In the genomic region with DNA sequence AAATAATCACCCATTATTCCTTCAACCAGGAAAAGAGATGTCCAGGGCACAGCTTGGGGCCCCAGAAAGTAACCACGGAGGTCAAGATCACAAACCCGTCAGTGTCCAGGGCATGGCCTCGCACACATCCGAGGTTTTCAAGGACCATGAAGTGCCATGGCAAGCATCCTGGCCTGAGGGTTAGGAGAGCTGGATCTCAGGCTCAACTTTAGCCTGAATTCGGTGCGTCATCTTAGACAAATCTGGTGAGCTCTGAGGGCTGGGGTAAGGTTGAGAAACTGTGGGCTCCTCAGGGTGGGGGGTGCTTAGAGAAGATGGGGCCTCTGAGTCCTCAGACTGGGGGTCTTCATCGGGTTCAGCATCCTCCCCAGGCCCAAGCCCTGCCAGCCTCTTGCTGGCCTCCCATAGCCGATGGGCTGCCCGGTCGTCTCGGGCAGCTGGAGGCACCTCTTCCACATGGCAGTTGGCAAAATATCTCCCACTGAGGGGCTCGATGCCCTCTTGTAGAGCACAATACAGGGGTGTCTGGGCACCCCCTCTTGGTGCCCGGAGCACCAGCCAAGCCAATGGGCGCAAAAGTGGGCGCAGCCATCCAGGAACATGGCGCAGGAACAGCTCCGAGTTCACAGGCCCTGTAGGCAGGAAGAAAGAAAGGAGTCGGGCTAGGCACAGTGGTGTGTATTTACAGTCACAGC, we compare ENCODE assay signal across 9 cellular contexts. TPM values are rescaled to one million over a fixed set of nuclear protein-coding genes. Genes with fewer than 3 reads are reported as not detected.
DNase-seq lines count a peak whose midpoint lies in the region; ATAC-seq and TF ChIP-seq lines count a peak whose summit lies in the region.
"Had no signal": no experiment of that assay in that cellular context is flagged by ENCODE, and none has a peak within 500 bp of the region (broad histone marks: within the 10 kb centered on the region; RNA-seq: fewer than 3 reads in every experiment).

No MANE protein-coding gene starts in this region.

- DNase-seq in cardiac muscle cell (ENCODE audit: low read depth in 1 of 2, low spot score in 1 of 2), result no peak
- no peak for DNase-seq in right cardiac atrium
- peak in 1 of 2 donors; percentile 58 for DNase-seq in ascending aorta (ENCODE audit: low spot score in 2 of 2)
- no peak for DNase-seq in mesothelial cell of epicardium (ENCODE audit: low spot score in 2 of 2, unreplicated experiment in 2 of 2)
- peak; percentile 54 for DNase-seq in upper lobe of right lung
- DNase-seq in midbrain (lab: John Stamatoyannopoulos, UW), result no peak
- no peak for DNase-seq in SK-N-DZ (ENCODE audit: low spot score)
- DNase-seq in cerebellar cortex (ENCODE audit: low spot score), result no peak

- H3K36me3 ChIP-seq in cardiac muscle cell, result no peaks in the 10 kb centered on the region
- no peaks in the 10 kb centered on the region for H3K36me3 ChIP-seq in ascending aorta
- H3K36me3 ChIP-seq in upper lobe of right lung, result no peaks in the 10 kb centered on the region

- no peak for TF ChIP-seq CTCF in cardiac muscle cell (IDR thresholded peaks at IDR 0.05; ENCODE audit: low read depth, low read length)
- TF ChIP-seq CTCF in ascending aorta (IDR thresholded peaks at IDR 0.05), result no peak
- no peak for TF ChIP-seq CTCF in mesothelial cell of epicardium (IDR thresholded peaks at IDR 0.05; ENCODE audit: unreplicated experiment)
- no peak for TF ChIP-seq CTCF in upper lobe of right lung (IDR thresholded peaks at IDR 0.05)

- H3K9me3 Mint-ChIP-seq in mesothelial cell of epicardium, result no peaks in the 10 kb centered on the region

- H3K4me3 ChIP-seq in cardiac muscle cell (no peak overlapping the region), right cardiac atrium (ENCODE audit: low read length) (no peak overlapping the region), ascending aorta (peak overlapping the region; percentile 63 to 87), upper lobe of right lung (peak overlapping the region; percentile 89)

- intact Hi-C loops in right cardiac atrium (cut with DNase I), result loop anchor here in 2 of 4 donors (5.0 to 10.0 kb wide), 2 partner anchors 56 to 134 kb away; a partner anchor contains a TSS
- intact Hi-C loops in ascending aorta (cut with DNase I), result loop anchor here (5.0 kb wide), 2 partner anchors 136 to 171 kb away; a partner anchor contains a TSS
- intact Hi-C loops in upper lobe of right lung (cut with DNase I), result no loop called here

- peaks cover 28% of the 10 kb centered on the region for H3K4me1 Mint-ChIP-seq in mesothelial cell of epicardium

- no peaks in the 10 kb centered on the region for H3K36me3 Mint-ChIP-seq in mesothelial cell of epicardium

- H3K9me3 ChIP-seq in cardiac muscle cell (ENCODE audit: low read depth), result no peaks in the 10 kb centered on the region
- no peaks in the 10 kb centered on the region for H3K9me3 ChIP-seq in right cardiac atrium (ENCODE audit: control insufficient read depth, low read length)
- H3K9me3 ChIP-seq in ascending aorta, result no peaks in the 10 kb centered on the region
- H3K9me3 ChIP-seq in upper lobe of right lung, result no peaks in the 10 kb centered on the region
- H3K9me3 ChIP-seq: mucosa of descending colon had no signal

- ATAC-seq in right cardiac atrium (no peak), upper lobe of right lung (no peak)

- peak overlapping the region; percentile 74 for H3K27ac ChIP-seq in cardiac muscle cell
- H3K27ac ChIP-seq in right cardiac atrium (ENCODE audit: low read length), result no peak overlapping the region
- H3K27ac ChIP-seq in ascending aorta, result peak overlapping the region; percentile 93 to 95
- peak overlapping the region; percentile 98 for H3K27ac ChIP-seq in upper lobe of right lung

- no peak overlapping the region for H3K27ac Mint-ChIP-seq in mesothelial cell of epicardium

- peak overlapping the region; percentile 87 for H3K4me3 Mint-ChIP-seq in mesothelial cell of epicardium

- H3K4me1 ChIP-seq in cardiac muscle cell (ENCODE audit: low read depth), result peaks cover 12% of the 10 kb centered on the region
- peaks cover 2% of the 10 kb centered on the region for H3K4me1 ChIP-seq in right cardiac atrium (ENCODE audit: control insufficient read depth, insufficient read depth, low read length)
- H3K4me1 ChIP-seq in ascending aorta, result peaks cover 0 to 35% of the 10 kb centered on the region in 2 donors
- H3K4me1 ChIP-seq in upper lobe of right lung, result peaks cover 41% of the 10 kb centered on the region

- WGBS in right cardiac atrium, result 85% methylated on average over 18 of the region's 18 CpGs

- H3K27me3 ChIP-seq in cardiac muscle cell (no peaks in the 10 kb centered on the region), right cardiac atrium (ENCODE audit: control insufficient read depth, insufficient read depth) (no peaks in the 10 kb centered on the region), ascending aorta (no peaks in the 10 kb centered on the region), upper lobe of right lung (no peaks in the 10 kb centered on the region)

- no peaks in the 10 kb centered on the region for H3K27me3 Mint-ChIP-seq in mesothelial cell of epicardium (ENCODE audit: low read depth)

RNA-seq across cellular contexts. Expression of a gene that starts 0.9 kb away (rescaled TPM):
- total RNA-seq in cardiac muscle cell (102 and 110 TPM in 2 replicates), right cardiac atrium (10 to 100 TPM; 70.5 to 89.4 (median 79.4) TPM), ascending aorta (72.4 TPM), mesothelial cell of epicardium (74.4 to 85.4 TPM (median 79.4 TPM) in 3 replicates), upper lobe of right lung (157 TPM)
- polyA plus RNA-seq in cardiac muscle cell (145 and 158 TPM in 2 replicates), right cardiac atrium (45.1 TPM)
- 67.0 and 68.9 TPM in 2 replicates for polyA plus RNA-seq in SK-N-DZ (2014; cell fraction: cytosol; rRNA removed)
- 61.8 and 62.1 TPM in 2 replicates for polyA plus RNA-seq in SK-N-DZ (2014; cell fraction: nucleus; rRNA removed)

RNA-seq across cellular contexts. Expression of a gene that starts 4.5 kb away (rescaled TPM):
- 40.9 and 44.6 TPM in 2 replicates for total RNA-seq in cardiac muscle cell
- polyA plus RNA-seq in cardiac muscle cell, result 28.1 and 35.4 TPM in 2 replicates
- 1 to 10 TPM; 2.1 to 3.3 (median 2.5) TPM for total RNA-seq in right cardiac atrium
- 2.3 TPM for polyA plus RNA-seq in right cardiac atrium
- total RNA-seq in ascending aorta, result 16.5 TPM
- 10.3 to 12.4 TPM (median 12.1 TPM) in 3 replicates for total RNA-seq in mesothelial cell of epicardium
- 12.8 TPM for total RNA-seq in upper lobe of right lung
- 81.8 and 86.0 TPM in 2 replicates for polyA plus RNA-seq in SK-N-DZ (2014; cell fraction: cytosol; rRNA removed)
- 57.3 and 58.1 TPM in 2 replicates for polyA plus RNA-seq in SK-N-DZ (2014; cell fraction: nucleus; rRNA removed)

RNA-seq across cellular contexts. Expression of a gene that starts 43.6 kb away (rescaled TPM):
- total RNA-seq in cardiac muscle cell, result 32.3 and 44.3 TPM in 2 replicates
- 75.2 and 77.1 TPM in 2 replicates for polyA plus RNA-seq in cardiac muscle cell
- 10 to 100 TPM; 25.9 to 30.1 (median 28.3) TPM for total RNA-seq in right cardiac atrium
- polyA plus RNA-seq in right cardiac atrium, result 29.3 TPM
- 5.7 TPM for total RNA-seq in ascending aorta
- total RNA-seq in mesothelial cell of epicardium, result 37.4 to 43.4 TPM (median 38.4 TPM) in 3 replicates
- total RNA-seq in upper lobe of right lung, result 24.4 TPM
- polyA plus RNA-seq in SK-N-DZ (2014; cell fraction: cytosol; rRNA removed), result 65.6 and 92.8 TPM in 2 replicates
- polyA plus RNA-seq in SK-N-DZ (2014; cell fraction: nucleus; rRNA removed), result 75.0 and 114 TPM in 2 replicates

RNA-seq across cellular contexts. Expression of a gene that starts 52.9 kb away (rescaled TPM):
- total RNA-seq in cardiac muscle cell, result 45.6 and 46.1 TPM in 2 replicates
- 11.6 and 17.9 TPM in 2 replicates for polyA plus RNA-seq in cardiac muscle cell
- total RNA-seq in right cardiac atrium, result 10 to 100 TPM; 20.8 to 25.4 (median 24.2) TPM
- 10.8 TPM for polyA plus RNA-seq in right cardiac atrium
- total RNA-seq in ascending aorta, result 35.0 TPM
- 60.1 to 69.3 TPM (median 60.3 TPM) in 3 replicates for total RNA-seq in mesothelial cell of epicardium
- total RNA-seq in upper lobe of right lung, result 40.0 TPM
- polyA plus RNA-seq in SK-N-DZ (2014; cell fraction: cytosol; rRNA removed), result 21.4 and 23.6 TPM in 2 replicates
- 42.2 and 65.7 TPM in 2 replicates for polyA plus RNA-seq in SK-N-DZ (2014; cell fraction: nucleus; rRNA removed)

RNA-seq across cellular contexts. Expression of a gene that starts 55.8 kb away (rescaled TPM):
- total RNA-seq in cardiac muscle cell (19.4 and 25.5 TPM in 2 replicates), right cardiac atrium (10 to 100 TPM; 15.3 to 19.6 (median 18.6) TPM), ascending aorta (30.7 TPM), mesothelial cell of epicardium (36.3 to 37.9 TPM (median 37.7 TPM) in 3 replicates), upper lobe of right lung (22.2 TPM)
- polyA plus RNA-seq in cardiac muscle cell (30.3 and 34.1 TPM in 2 replicates), right cardiac atrium (11.9 TPM)
- 8.2 and 8.3 TPM in 2 replicates for polyA plus RNA-seq in SK-N-DZ (2014; cell fraction: cytosol; rRNA removed)
- polyA plus RNA-seq in SK-N-DZ (2014; cell fraction: nucleus; rRNA removed), result 2.4 and 4.1 TPM in 2 replicates

Comparison
In these comparisons a context has a peak if more than half of its experiments do, and no peak if none do; other contexts are left out.
1. H3K4me3 ChIP-seq: peak in ascending aorta (2 of 2) and upper lobe of right lung (single experiment); none in cardiac muscle cell (single experiment) and right cardiac atrium (single experiment).